ENCODE assay signal across 18 cellular contexts in the genomic region with DNA sequence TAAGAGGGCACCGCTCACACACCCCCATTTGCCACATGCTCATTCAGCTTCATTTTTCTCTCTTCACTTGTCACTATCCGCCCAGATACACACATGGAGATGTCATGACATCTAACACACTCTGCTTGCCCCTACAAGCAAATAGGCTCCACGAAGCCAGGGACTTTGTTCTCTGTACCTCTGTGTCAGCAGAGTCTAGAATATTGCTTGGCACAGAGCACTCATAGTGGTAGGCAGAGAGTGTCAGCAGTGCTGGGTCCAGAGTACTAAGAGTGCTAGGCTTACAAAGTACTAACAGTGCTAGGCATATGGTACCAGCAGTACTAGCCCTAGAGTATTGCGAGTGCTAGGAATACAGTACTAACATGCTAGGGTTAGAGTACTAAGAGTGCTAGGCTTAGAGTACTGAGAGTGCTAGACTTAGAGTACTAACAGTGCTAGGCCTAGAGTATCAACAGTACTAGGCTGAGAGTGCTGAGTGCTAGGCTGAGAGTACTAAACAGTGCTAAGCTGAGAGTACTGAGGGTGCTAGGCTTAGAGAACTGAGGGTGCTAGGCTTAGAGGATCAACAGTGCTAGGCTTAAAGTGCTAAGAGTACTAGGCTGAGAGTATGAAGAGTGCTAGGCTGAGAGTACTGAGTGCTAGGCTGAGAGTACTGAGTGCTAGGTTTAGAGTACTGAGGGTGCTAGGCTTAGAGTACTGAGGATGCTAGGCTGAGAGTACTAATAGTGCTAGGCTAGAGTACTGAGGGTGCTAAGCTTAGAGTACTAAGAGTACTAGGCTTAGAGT.
"Had no signal": no experiment of that assay in that cellular context is flagged by ENCODE, and none has a peak within 500 bp of the region (broad histone marks: within the 10 kb centered on the region; RNA-seq: fewer than 3 reads in every experiment).

No MANE protein-coding gene starts in this region.

- H3K9me3 ChIP-seq: body of pancreas, suprapubic skin had no signal

- H3K27ac ChIP-seq: body of pancreas, suprapubic skin had no signal

- H3K4me3 Mint-ChIP-seq: central memory CD8-positive, alpha-beta T cell; immature natural killer cell; natural killer cell; T-cell had no signal

- H3K27ac Mint-ChIP-seq: progenitor cell of endocrine pancreas, T-cell had no signal

- H3K36me3 Mint-ChIP-seq: natural killer cell had no signal

- H3K9me3 Mint-ChIP-seq: central memory CD8-positive, alpha-beta T cell; immature natural killer cell; natural killer cell; T-cell had no signal

- H3K27me3 Mint-ChIP-seq: central memory CD8-positive, alpha-beta T cell; T-cell had no signal

- H3K36me3 ChIP-seq: suprapubic skin had no signal

- ATAC-seq: activated CD4-positive, CD25-positive, alpha-beta regulatory T cell treated with anti-CD3 and anti-CD28 coated beads, Interleukin-2, amount 50 U/mL, for 24 hours; body of pancreas; natural killer cell; stimulated activated naive CD8-positive, alpha-beta T cell treated with anti-CD3 and anti-CD28 coated beads, Interleukin-15, Interleukin-2, amounts not matched to agents 100 U/mL and 50 U/mL, for 24 hours; T-cell had no signal

- H3K4me3 ChIP-seq: body of pancreas, suprapubic skin had no signal

- H3K27me3 ChIP-seq: body of pancreas, suprapubic skin had no signal

- DNase-seq: activated CD4-positive, alpha-beta T cell treated with anti-CD3 and anti-CD28 coated beads, Interleukin-2, amount 50 U/mL, for 1 hour; activated naive CD4-positive, alpha-beta T cell treated with anti-CD3 and anti-CD28 coated beads, Interleukin-2, amount 50 U/mL, for 16 hours; amniotic stem cell; body of pancreas; effector memory CD4-positive, alpha-beta T cell; foreskin fibroblast; glutamatergic neuron; immature natural killer cell; natural killer cell; occipital lobe; stimulated activated naive CD8-positive, alpha-beta T cell treated with anti-CD3 and anti-CD28 coated beads, Interleukin-15, Interleukin-2, amounts not matched to agents 100 U/mL and 50 U/mL, for 24 hours; T-cell; T-helper 9 cell; trophoblast cell had no signal
